1 cellular context compared by ENCODE assay signal in genomic region chr2:98734157-98734556, GRCh38.
TF ChIP-seq lines count a peak whose summit lies in the region.

No MANE protein-coding gene starts in this region.

TF ChIP-seq in endothelial cell of umbilical vein, 7 proteins besides CTCF, POLR2A, EP300 and RAD21 (continued from another document):
- TF ChIP-seq GATA2 (IDR thresholded peaks at IDR 0.05; ENCODE audit: insufficient read depth, insufficient read length, low read depth, low read length): no peak
